ENCODE assay signal across 27 cellular contexts in the genomic region with DNA sequence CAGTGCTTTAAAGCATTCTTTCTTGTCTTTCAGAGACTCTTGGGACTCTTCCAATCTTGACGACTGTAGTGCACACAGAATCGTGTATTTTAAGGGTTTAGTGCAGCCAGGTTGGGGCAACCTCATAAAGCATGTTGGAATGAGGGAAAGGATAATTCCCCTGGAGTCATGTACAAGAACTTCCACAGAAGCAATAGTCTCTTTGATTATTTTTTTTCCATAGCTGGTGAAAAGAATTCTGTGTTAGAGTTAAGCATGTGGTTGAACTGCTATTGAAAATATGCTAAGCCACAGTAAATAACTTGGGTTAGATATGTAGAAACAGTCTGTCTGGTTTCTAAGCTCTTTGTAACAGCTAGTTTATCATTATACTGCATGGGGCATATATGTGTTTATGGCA.
DNase-seq lines count a peak whose midpoint lies in the region; TF ChIP-seq lines count a peak whose summit lies in the region.
"Had no signal": no experiment of that assay in that cellular context is flagged by ENCODE, and none has a peak within 500 bp of the region (broad histone marks: within the 10 kb centered on the region; RNA-seq: fewer than 3 reads in every experiment).

No MANE protein-coding gene starts in this region.

- TF ChIP-seq CTCF in astrocyte of the cerebellum (IDR thresholded peaks at IDR 0.05; ENCODE audit: low read depth, low read length, missing control alignments), result no peak
- no peak for TF ChIP-seq CTCF in sigmoid colon (IDR thresholded peaks at IDR 0.05)

- H3K27me3 ChIP-seq in sigmoid colon, result no peaks in the 10 kb centered on the region
- H3K27me3 ChIP-seq: cardiac muscle cell, right lobe of liver, thyroid gland had no signal

- H3K36me3 ChIP-seq in sigmoid colon, result no peaks in the 10 kb centered on the region
- H3K36me3 ChIP-seq: cardiac muscle cell, right lobe of liver, thyroid gland had no signal

- in situ Hi-C loops in astrocyte of the cerebellum (cut with HindIII; ENCODE audit: low sequenced_read_pairs), result no loop called here

- no peak overlapping the region for H3K27ac ChIP-seq in sigmoid colon
- H3K27ac ChIP-seq: coronary artery, HL-60, right lobe of liver, thyroid gland had no signal

- no peak for TF ChIP-seq POLR2A in sigmoid colon (IDR thresholded peaks at IDR 0.05)

- H3K4me1 ChIP-seq in sigmoid colon, result peaks cover 0 to 26% (median 16%) of the 10 kb centered on the region in 4 donors
- H3K4me1 ChIP-seq: right lobe of liver, thyroid gland had no signal

- 16 to 46% methylated on average over 2 of the region's 2 CpGs for WGBS in sigmoid colon, 2 donors

- intact Hi-C loops in sigmoid colon (cut with DNase I), result no loop called here

- no peaks in the 10 kb centered on the region for H3K9me3 ChIP-seq in sigmoid colon
- H3K9me3 ChIP-seq: right lobe of liver, thyroid gland had no signal

- DNase-seq in GM04503 (ENCODE audit: low read depth), result peak; percentile 28
- peak; percentile 41 for DNase-seq in astrocyte of the cerebellum (ENCODE audit: low read depth)
- peak; percentile 70 for DNase-seq in iris pigment epithelial cell (ENCODE audit: low read depth)
- DNase-seq in EL, result no peak
- DNase-seq in sigmoid colon, result no peak
- DNase-seq in NCI-H526 treated with DMSO at 0.1 percent for 48 hours (lab: John Stamatoyannopoulos, UW), result no peak
- DNase-seq in COR-L47 (lab: John Stamatoyannopoulos, UW), result no peak
- DNase-seq: activated CD4-positive, alpha-beta memory T cell treated with anti-CD3 and anti-CD28 coated beads, Interleukin-2, amount 10 ng/mL, durations not matched to agents 7 days and 5 days; activated naive CD4-positive, alpha-beta T cell treated with anti-CD3 and anti-CD28 coated beads, Interleukin-2, amount 10 ng/mL, durations not matched to agents 7 days and 5 days; amygdala; CD4-positive, CD25-positive, alpha-beta regulatory T cell; effector CD8-positive, alpha-beta T cell; H7; islet precursor cell; left ventricle myocardium superior; NCI-H1417; NCI-H2029; PC-3; right lobe of liver; stimulated activated CD4-positive, alpha-beta T cell treated with anti-CD3 and anti-CD28 coated beads, Interleukin-4, amount 100 ng/mL, for 1 hour; SW 1271; T-helper 9 cell; thyroid gland had no signal

- TF ChIP-seq EP300 in sigmoid colon (IDR thresholded peaks at IDR 0.05), result no peak

- H3K4me3 ChIP-seq in astrocyte of the cerebellum (ENCODE audit: low read depth, low read length) (no peak overlapping the region), sigmoid colon (no peak overlapping the region)
- H3K4me3 ChIP-seq: cardiac muscle cell, coronary artery, GM12878, right lobe of liver, thyroid gland had no signal

Comparison
In these comparisons a context has a peak if more than half of its experiments do, and no peak if none do; other contexts are left out.
1. DNase-seq: peak in GM04503 (single experiment), astrocyte of the cerebellum (single experiment) and iris pigment epithelial cell (single experiment); none in EL (single experiment), sigmoid colon (single experiment), NCI-H526 treated with DMSO at 0.1 percent for 48 hours (single experiment) and COR-L47 (single experiment).